28 cellular contexts compared by ENCODE assay signal in the genomic region with DNA sequence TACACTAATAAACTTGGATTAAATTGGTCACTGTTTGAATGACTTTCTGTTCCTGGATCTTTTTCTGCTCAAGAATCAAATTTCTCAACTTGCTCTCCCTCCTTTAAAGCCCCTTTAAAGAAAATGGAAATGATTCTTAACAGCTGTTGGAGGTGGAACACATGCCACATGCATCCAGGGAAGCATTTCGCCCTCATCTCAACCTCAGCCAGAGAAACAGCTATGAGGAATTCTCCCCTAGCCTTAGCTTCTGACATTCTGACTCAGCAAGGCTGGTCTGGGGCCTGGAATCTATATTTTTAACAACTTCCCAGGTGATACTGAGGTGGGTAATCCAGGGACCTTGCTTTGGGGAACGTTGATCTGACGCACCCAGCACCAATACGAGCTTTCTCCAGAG.
"Had no signal": no experiment of that assay in that cellular context is flagged by ENCODE, and none has a peak within 500 bp of the region (broad histone marks: within the 10 kb centered on the region; RNA-seq: fewer than 3 reads in every experiment).

No MANE protein-coding gene starts in this region.

- H3K27ac Mint-ChIP-seq: activated CD4-positive, alpha-beta T cell treated with anti-CD3 and anti-CD28 coated beads, Interleukin-2, amount 10 ng/mL, durations not matched to agents 7 days and 5 days; activated CD8-positive, alpha-beta T cell treated with anti-CD3 and anti-CD28 coated beads for 36 hours; activated naive CD8-positive, alpha-beta T cell treated with anti-CD3 and anti-CD28 coated beads, Interleukin-2, amount 50 U/mL, for 24 hours; activated T-helper 17 cell treated with anti-CD3 and anti-CD28 coated beads, Interleukin-2, amount 50 U/mL, for 72 hours; dendritic cell treated with granulocyte-macrophage colony-stimulating factor and Interleukin-4, amounts not matched to agents 40 ng/mL and 50 ng/mL, for 4 days; endodermal cell; natural killer cell treated with Interleukin-12 subunit alpha and Interleukin-12 subunit beta and Interleukin-15 and Interleukin-18, amount 100 ng/mL, for 72 hours; stimulated activated naive B cell treated with anti-CD40 and anti-IgM and Interleukin-4, amounts not matched to agents 10 μg/mL and 1 μg/mL and 100 μg/mL, for 72 hours had no signal

- H3K4me1 ChIP-seq: breast epithelium, foreskin keratinocyte, left lung, right lobe of liver had no signal

- H3K4me3 Mint-ChIP-seq: activated CD4-positive, alpha-beta T cell treated with anti-CD3 and anti-CD28 coated beads, Interleukin-2, amount 10 ng/mL, durations not matched to agents 7 days and 5 days; activated CD8-positive, alpha-beta T cell treated with anti-CD3 and anti-CD28 coated beads for 36 hours; activated naive CD8-positive, alpha-beta T cell treated with anti-CD3 and anti-CD28 coated beads, Interleukin-2, amount 50 U/mL, for 24 hours; activated T-cell treated with anti-CD3 and anti-CD28 coated beads, Interleukin-2, amount 50 U/mL, for 4 hours; activated T-helper 17 cell treated with anti-CD3 and anti-CD28 coated beads, Interleukin-2, amount 50 U/mL, for 72 hours; dendritic cell treated with granulocyte-macrophage colony-stimulating factor and Interleukin-4, amounts not matched to agents 40 ng/mL and 50 ng/mL, for 4 days; endodermal cell; natural killer cell treated with Interleukin-12 subunit alpha and Interleukin-12 subunit beta and Interleukin-15 and Interleukin-18, amount 100 ng/mL, for 72 hours; stimulated activated naive B cell treated with anti-CD40 and anti-IgM and Interleukin-4, amounts not matched to agents 10 μg/mL and 1 μg/mL and 100 μg/mL, for 72 hours had no signal

- H3K4me2 ChIP-seq: smooth muscle cell had no signal

- H3K4me1 Mint-ChIP-seq: activated CD4-positive, alpha-beta T cell treated with anti-CD3 and anti-CD28 coated beads, Interleukin-2, amount 10 ng/mL, durations not matched to agents 7 days and 5 days; activated naive CD8-positive, alpha-beta T cell treated with anti-CD3 and anti-CD28 coated beads, Interleukin-2, amount 50 U/mL, for 24 hours; activated T-helper 17 cell treated with anti-CD3 and anti-CD28 coated beads, Interleukin-2, amount 50 U/mL, for 72 hours; endodermal cell had no signal

- H3K9me3 Mint-ChIP-seq: activated CD4-positive, alpha-beta T cell treated with anti-CD3 and anti-CD28 coated beads, Interleukin-2, amount 10 ng/mL, durations not matched to agents 7 days and 5 days; activated CD8-positive, alpha-beta T cell treated with anti-CD3 and anti-CD28 coated beads for 36 hours; activated naive CD8-positive, alpha-beta T cell treated with anti-CD3 and anti-CD28 coated beads, Interleukin-2, amount 50 U/mL, for 24 hours; activated T-cell treated with anti-CD3 and anti-CD28 coated beads, Interleukin-2, amount 50 U/mL, for 4 hours; activated T-helper 17 cell treated with anti-CD3 and anti-CD28 coated beads, Interleukin-2, amount 50 U/mL, for 72 hours; dendritic cell treated with granulocyte-macrophage colony-stimulating factor and Interleukin-4, amounts not matched to agents 40 ng/mL and 50 ng/mL, for 4 days; endodermal cell; natural killer cell treated with Interleukin-12 subunit alpha and Interleukin-12 subunit beta and Interleukin-15 and Interleukin-18, amount 100 ng/mL, for 72 hours; stimulated activated naive B cell treated with anti-CD40 and anti-IgM and Interleukin-4, amounts not matched to agents 10 μg/mL and 1 μg/mL and 100 μg/mL, for 72 hours had no signal

- H3K36me3 Mint-ChIP-seq: natural killer cell treated with Interleukin-12 subunit alpha and Interleukin-12 subunit beta and Interleukin-15 and Interleukin-18, amount 100 ng/mL, for 72 hours; stimulated activated naive B cell treated with anti-CD40 and anti-IgM and Interleukin-4, amounts not matched to agents 10 μg/mL and 1 μg/mL and 100 μg/mL, for 72 hours had no signal

- H3K27me3 ChIP-seq: breast epithelium, foreskin keratinocyte, heart right ventricle, left lung, right lobe of liver, stomach, thyroid gland, upper lobe of right lung had no signal

- DNase-seq: activated CD4-positive, alpha-beta T cell treated with anti-CD3 and anti-CD28 coated beads, Interleukin-2, amount 10 ng/mL, durations not matched to agents 7 days and 5 days; activated CD4-positive, CD25-positive, alpha-beta regulatory T cell treated with anti-CD3 and anti-CD28 coated beads, Interleukin-2, amount 50 U/mL, for 72 hours; activated CD8-positive, alpha-beta T cell treated with anti-CD3 and anti-CD28 coated beads for 36 hours; activated gamma-delta T cell treated with Interleukin-2 at 50 U/mL for 16 hours; activated naive CD4-positive, alpha-beta T cell treated with anti-CD3 and anti-CD28 coated beads, Interleukin-2, amount 50 U/mL, for 16 hours; activated naive CD8-positive, alpha-beta T cell treated with anti-CD3 and anti-CD28 coated beads, Interleukin-2, amount 50 U/mL, for 24 hours; activated T-cell treated with anti-CD3 and anti-CD28 coated beads, Interleukin-2, amount 50 U/mL, for 4 hours; central memory CD4-positive, alpha-beta T cell; endodermal cell; foreskin keratinocyte; heart right ventricle; kidney glomerular epithelial cell; left lung; lower lobe of right lung; mesenchymal stem cell; right lobe of liver; stimulated activated CD4-positive, alpha-beta T cell treated with anti-CD3 and anti-CD28 coated beads, Interleukin-1b, Interleukin-23, amount 100 ng/mL, for 48 hours; stimulated activated naive B cell treated with anti-CD40 and anti-IgM and Interleukin-4, amounts not matched to agents 10 μg/mL and 1 μg/mL and 100 μg/mL, for 72 hours; stomach; T-helper 2 cell; thyroid gland; upper lobe of right lung had no signal

- H3K36me3 ChIP-seq: breast epithelium, heart right ventricle, left lung, lower lobe of right lung, right lobe of liver, stomach, thyroid gland, upper lobe of right lung had no signal

- H3K27ac ChIP-seq: breast epithelium, foreskin keratinocyte, heart right ventricle, left lung, lower lobe of right lung, right lobe of liver, stomach, thyroid gland, upper lobe of right lung had no signal

- H3K4me3 ChIP-seq: breast epithelium, heart right ventricle, left lung, lower lobe of right lung, right lobe of liver, smooth muscle cell, stomach, thyroid gland, upper lobe of right lung had no signal

- H3K9me3 ChIP-seq: breast epithelium, heart right ventricle, left lung, lower lobe of right lung, right lobe of liver, stomach, thyroid gland, upper lobe of right lung had no signal

- ATAC-seq: activated CD8-positive, alpha-beta T cell treated with anti-CD3 and anti-CD28 coated beads for 36 hours; activated naive CD8-positive, alpha-beta T cell treated with anti-CD3 and anti-CD28 coated beads, Interleukin-2, amount 50 U/mL, for 24 hours; activated T-cell treated with anti-CD3 and anti-CD28 coated beads, Interleukin-2, amount 50 U/mL, for 4 hours; activated T-helper 17 cell treated with anti-CD3 and anti-CD28 coated beads, Interleukin-2, amount 50 U/mL, for 72 hours; esophagus mucosa; foreskin keratinocyte; heart right ventricle; left lung; lower lobe of right lung; natural killer cell treated with Interleukin-12 subunit alpha and Interleukin-12 subunit beta and Interleukin-15 and Interleukin-18, amount 100 ng/mL, for 72 hours; right lobe of liver; stimulated activated naive B cell treated with anti-CD40 and anti-IgM and Interleukin-4, amounts not matched to agents 10 μg/mL and 1 μg/mL and 100 μg/mL, for 72 hours; upper lobe of right lung had no signal
